8 cellular contexts compared by ENCODE assay signal in the genomic region with DNA sequence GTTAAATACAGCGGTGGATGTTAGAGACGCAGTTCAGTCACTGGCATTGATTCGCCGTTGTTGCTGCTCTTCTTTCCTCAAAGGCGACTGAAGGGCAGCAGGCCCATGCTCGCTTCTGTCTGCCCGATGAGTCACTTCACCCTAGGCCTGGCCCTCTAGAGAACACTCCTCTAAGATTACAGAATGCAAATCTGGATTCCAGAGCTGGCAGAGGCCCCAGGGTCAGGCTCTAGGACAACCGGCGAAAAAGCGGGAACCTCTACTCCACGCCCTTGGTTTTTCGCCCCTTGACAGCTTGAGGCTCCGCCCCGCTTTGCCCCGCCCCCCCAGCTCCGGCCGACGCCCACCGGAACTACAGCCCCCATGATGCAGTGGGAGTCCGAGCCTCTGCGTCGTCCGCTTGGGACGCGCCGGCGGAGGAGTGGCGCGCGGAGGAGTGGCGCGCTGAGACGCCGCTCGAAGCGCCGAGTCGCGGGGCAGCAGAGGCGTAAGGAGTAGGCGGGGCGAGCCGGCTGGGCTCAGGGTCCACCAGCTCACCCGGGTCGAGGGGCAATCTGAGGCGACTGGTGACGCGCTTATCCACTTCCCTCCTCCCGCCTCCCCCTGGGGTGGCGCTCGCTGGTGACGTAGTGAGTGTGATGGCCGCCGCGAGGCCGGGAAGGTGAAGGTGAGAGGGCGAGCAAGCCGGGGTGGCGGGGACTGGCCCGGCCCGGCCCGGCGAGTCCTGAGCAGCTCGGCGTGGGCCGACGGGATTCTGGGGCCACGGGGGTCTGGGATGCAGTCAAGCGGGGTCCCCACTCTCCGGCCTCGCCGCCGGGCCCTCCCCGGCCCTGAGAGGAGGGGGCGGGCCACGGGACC. TPM values are rescaled to one million over a fixed set of nuclear protein-coding genes. Genes with fewer than 3 reads are reported as not detected.
DNase-seq lines count a peak whose midpoint lies in the region; ATAC-seq, FAIRE-seq and TF ChIP-seq lines count a peak whose summit lies in the region.

MFN2 (plus strand) TSS at position 627 of the 858 bp plus-strand sequence. CDS start 8,725 bp downstream, outside the sequence.

- H3K4me1 ChIP-seq in esophagus muscularis mucosa: peaks cover 42 to 64% (median 62%) of the 10 kb centered on the region in 4 donors

- peaks cover 7 to 13% of the 10 kb centered on the region in 2 donors for H3K36me3 Mint-ChIP-seq in activated T-cell treated with anti-CD3 and anti-CD28 coated beads, Interleukin-2, amount 50 U/mL, for 72 hours (ENCODE audit: insufficient read depth in 2 of 2)

- intact Hi-C loops in esophagus muscularis mucosa (cut with DNase I): loop anchor here (5.0 kb wide), 1 partner anchor 43 kb away; no protein-coding TSS in a partner anchor

- no peaks in the 10 kb centered on the region for H3K27me3 ChIP-seq in esophagus muscularis mucosa

- peak; percentile 87 for ATAC-seq in GM21786 (IDR thresholded peaks at IDR 0.05; ENCODE audit: unreplicated experiment)
- ATAC-seq in activated T-cell treated with anti-CD3 and anti-CD28 coated beads, Interleukin-2, amount 50 U/mL, for 72 hours (replicated peaks in 1 of 2): peak; percentile 95 to 96

- TF ChIP-seq EP300 in esophagus muscularis mucosa (IDR thresholded peaks at IDR 0.05): no peak

- peak within 1 kb of the TSS; percentile 73 for H3K27ac ChIP-seq in KOPT-K1 (ENCODE audit: low read depth, low read length, poor library complexity, severe bottlenecking)
- peak within 1 kb of the TSS; percentile 95 to 99 (median 97) for H3K27ac ChIP-seq in esophagus muscularis mucosa (replicated peaks in 1 of 4)

- H3K4me3 Mint-ChIP-seq in activated T-cell treated with anti-CD3 and anti-CD28 coated beads, Interleukin-2, amount 50 U/mL, for 72 hours: peak within 1 kb of the TSS; percentile 97 to 98

- DNase-seq in DMS79 (lab: John Stamatoyannopoulos, UW): peak; percentile 99
- peak; percentile 92 for DNase-seq in RCC 7860 (ENCODE audit: low spot score)
- DNase-seq in activated T-cell treated with anti-CD3 and anti-CD28 coated beads, Interleukin-2, amount 50 U/mL, for 72 hours: peak; percentile 95 to 96
- DNase-seq in esophagus muscularis mucosa (ENCODE audit: extremely low spot score): peak; percentile 99
- DNase-seq in myocyte (ENCODE audit: low read depth): peak; percentile 98
- peak; percentile 93 to 94 for DNase-seq in stimulated activated CD8-positive, alpha-beta memory T cell treated with anti-CD3 and anti-CD28 coated beads, Interleukin-7, amount 100 ng/mL, for 48 hours (ENCODE audit: extremely low read depth in 1 of 2, low read depth in 1 of 2)

- no peak for TF ChIP-seq CTCF in esophagus muscularis mucosa (IDR thresholded peaks at IDR 0.05)

- H3K27ac Mint-ChIP-seq in activated T-cell treated with anti-CD3 and anti-CD28 coated beads, Interleukin-2, amount 50 U/mL, for 72 hours: peak within 1 kb of the TSS; percentile 97

- no peaks in the 10 kb centered on the region for H3K27me3 Mint-ChIP-seq in activated T-cell treated with anti-CD3 and anti-CD28 coated beads, Interleukin-2, amount 50 U/mL, for 72 hours (ENCODE audit: low read depth)

- WGBS in esophagus muscularis mucosa: under 1% methylated on average over 27 of the region's 76 CpGs

- H3K4me1 Mint-ChIP-seq in activated T-cell treated with anti-CD3 and anti-CD28 coated beads, Interleukin-2, amount 50 U/mL, for 72 hours (ENCODE audit: low read depth): peaks cover 37% of the 10 kb centered on the region

- FAIRE-seq in RCC 7860 (lab: Jason Lieb, UNC): peak; percentile 79

- peaks cover 39% of the 10 kb centered on the region for H3K36me3 ChIP-seq in KOPT-K1 (ENCODE audit: insufficient read depth, low read length)
- peaks cover 12 to 54% (median 43%) of the 10 kb centered on the region in 4 donors for H3K36me3 ChIP-seq in esophagus muscularis mucosa

- no peaks in the 10 kb centered on the region for H3K9me3 Mint-ChIP-seq in activated T-cell treated with anti-CD3 and anti-CD28 coated beads, Interleukin-2, amount 50 U/mL, for 72 hours

- peak; percentile 20 for TF ChIP-seq POLR2A in esophagus muscularis mucosa (IDR thresholded peaks at IDR 0.05; ENCODE audit: low read depth)

- H3K4me3 ChIP-seq in esophagus muscularis mucosa: peak within 1 kb of the TSS; percentile 82 to 98 (median 90)

- H3K9me3 ChIP-seq in KOPT-K1 (ENCODE audit: insufficient read depth, low read length, poor library complexity, severe bottlenecking) (no peaks in the 10 kb centered on the region), esophagus muscularis mucosa (no peaks in the 10 kb centered on the region)

RNA-seq across cellular contexts. Expression of gene MFN2, which starts in this region (rescaled TPM):
- 10 to 100 TPM; 54.8 to 66.1 TPM for total RNA-seq in activated T-cell treated with anti-CD3 and anti-CD28 coated beads, Interleukin-2, amount 50 U/mL, for 72 hours
- total RNA-seq in esophagus muscularis mucosa (100 to 1,000 TPM; 166 to 242 (median 191) TPM), myocyte (76.1 and 80.5 TPM in 2 replicates)
- polyA plus RNA-seq in myocyte (2012): 77.3 TPM

Comparison
In these comparisons a context has a peak if more than half of its experiments do, and no peak if none do; other contexts are left out.
1. Peak in every context shown above with its lines: DNase-seq, ATAC-seq, H3K4me3 ChIP-seq and H3K27ac ChIP-seq.